ENCODE assay signal across 1 cellular context in the genomic region with DNA sequence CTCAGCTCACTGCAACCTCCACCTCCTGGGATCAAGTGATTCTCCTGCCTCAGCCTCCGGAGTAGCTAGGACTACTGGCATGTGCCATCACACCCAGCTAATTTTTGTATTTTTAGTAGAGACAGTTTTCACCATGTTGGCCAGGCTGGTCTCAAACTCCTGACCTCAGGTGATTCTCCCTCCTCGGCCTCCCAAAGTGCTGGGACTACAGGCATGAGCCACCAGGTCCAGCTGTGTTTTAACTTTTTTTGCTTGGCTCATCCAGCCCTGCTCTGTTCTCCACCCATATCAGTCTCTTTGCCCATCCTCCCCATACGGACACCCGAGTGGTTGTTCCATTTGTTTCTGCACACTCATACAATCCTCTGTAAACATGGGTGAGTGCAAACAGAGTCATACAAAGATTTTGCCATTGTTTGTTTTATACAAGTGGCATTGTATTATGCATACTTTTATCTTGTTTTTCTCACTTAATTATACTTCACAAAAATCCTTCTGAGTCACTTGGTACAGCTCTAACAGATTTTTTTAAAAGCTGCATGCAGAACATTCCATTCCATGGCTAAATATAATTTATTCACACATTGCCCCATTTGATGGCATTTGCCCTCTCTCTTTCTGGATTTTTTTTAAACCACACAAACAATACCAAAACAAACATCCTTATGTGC.
A peak's percentile ranks its signal among the peaks of the same experiment; 100 is the strongest.
TF ChIP-seq lines count a peak whose summit lies in the region.

No MANE protein-coding gene starts in this region.

TF ChIP-seq in HepG2, 621 proteins besides CTCF, POLR2A, EP300 and RAD21 (continued from another document and continues in another):
- TF ChIP-seq THYN1 (CRISPR knock-in tag; IDR thresholded peaks at IDR 0.05; ENCODE audit: borderline replicate concordance, low read depth) (0 out of 2 replicates have a peak, but pooled peaks have one; percentile 43), U2AF1 (optimal IDR thresholded peaks at IDR 0.05; ENCODE audit: low read depth, low read length) (no peak), MATR3 (CRISPR knock-in tag; IDR thresholded peaks at IDR 0.05) (no peak), FOXA3 (CRISPR knock-in tag; IDR thresholded peaks at IDR 0.05) (peak; percentile 87), NCOA5 (CRISPR knock-in tag; IDR thresholded peaks at IDR 0.05) (no peak), ZBTB49 (CRISPR knock-in tag; IDR thresholded peaks at IDR 0.05; ENCODE audit: borderline replicate concordance) (no peak), CAMTA2 (CRISPR knock-in tag; IDR thresholded peaks at IDR 0.05; ENCODE audit: borderline replicate concordance) (no peak), ZNF7 (CRISPR knock-in tag; IDR thresholded peaks at IDR 0.05) (0 out of 2 replicates have a peak, but pooled peaks have one; percentile 37), CCAR2 (optimal IDR thresholded peaks at IDR 0.05; ENCODE audit: low read depth, low read length) (no peak), POLR2G (IDR thresholded peaks at IDR 0.05; ENCODE audit: low read depth, low read length) (peak; percentile 42), SMARCE1 (IDR thresholded peaks at IDR 0.05; ENCODE audit: borderline replicate concordance) (no peak), MYPOP (CRISPR knock-in tag; IDR thresholded peaks at IDR 0.05) (peak; percentile 42; the same call in 1 of the 2 replicates), SALL2 (CRISPR knock-in tag; IDR thresholded peaks at IDR 0.05) (peak; percentile 59; the same call in 1 of the 2 replicates), HNF1A (IDR thresholded peaks at IDR 0.05; ENCODE audit: low read depth) (no peak), HNF1A (CRISPR knock-in tag; IDR thresholded peaks at IDR 0.05; ENCODE audit: borderline replicate concordance) (0 out of 2 replicates have a peak, but pooled peaks have one; percentile 21), NKX3-1 (CRISPR knock-in tag; IDR thresholded peaks at IDR 0.05) (peak; percentile 42; the same call in 1 of the 2 replicates), ZNF382 (CRISPR knock-in tag; IDR thresholded peaks at IDR 0.05; ENCODE audit: borderline replicate concordance) (no peak), ZNF678 (CRISPR knock-in tag; IDR thresholded peaks at IDR 0.05) (no peak), HOXD1 (CRISPR knock-in tag; IDR thresholded peaks at IDR 0.05) (no peak), ARNTL (CRISPR knock-in tag; IDR thresholded peaks at IDR 0.05) (no peak), ETV6 (CRISPR knock-in tag; conservative IDR thresholded peaks at IDR 0.05) (0 out of 2 replicates have a peak, but pooled peaks have one; percentile 62), ARNT2 (CRISPR knock-in tag; IDR thresholded peaks at IDR 0.05; ENCODE audit: low read depth) (0 out of 2 replicates have a peak, but pooled peaks have one; percentile 21), E2F2 (CRISPR knock-in tag; IDR thresholded peaks at IDR 0.05; ENCODE audit: borderline replicate concordance) (no peak), ZNF749 (CRISPR knock-in tag; IDR thresholded peaks at IDR 0.05; ENCODE audit: borderline replicate concordance) (no peak), ZNF784 (CRISPR knock-in tag; IDR thresholded peaks at IDR 0.05; ENCODE audit: borderline replicate concordance) (no peak), REL (CRISPR knock-in tag; conservative IDR thresholded peaks at IDR 0.05) (no peak), ZNF496 (CRISPR knock-in tag; IDR thresholded peaks at IDR 0.05; ENCODE audit: insufficient replicate concordance) (no peak), ZNF367 (CRISPR knock-in tag; IDR thresholded peaks at IDR 0.05; ENCODE audit: borderline replicate concordance) (no peak), DPF2 (CRISPR knock-in tag; IDR thresholded peaks at IDR 0.05; ENCODE audit: borderline replicate concordance, low read depth) (no peak), PHF21A (CRISPR knock-in tag; IDR thresholded peaks at IDR 0.05) (no peak), ZNF136 (CRISPR knock-in tag; IDR thresholded peaks at IDR 0.05; ENCODE audit: low read depth) (no peak), NFE2 (CRISPR knock-in tag; IDR thresholded peaks at IDR 0.05) (no peak), ZNF879 (CRISPR knock-in tag; IDR thresholded peaks at IDR 0.05) (no peak), XBP1 (CRISPR knock-in tag; IDR thresholded peaks at IDR 0.05) (no peak), ZNF282 (IDR thresholded peaks at IDR 0.05; ENCODE audit: partially characterized antibody) (no peak), ZNF772 (CRISPR knock-in tag; IDR thresholded peaks at IDR 0.05) (peak; percentile 40; the same call in 1 of the 2 replicates), SRY (CRISPR knock-in tag; IDR thresholded peaks at IDR 0.05) (no peak), ZNF180 (CRISPR knock-in tag; IDR thresholded peaks at IDR 0.05; ENCODE audit: borderline replicate concordance, low read depth) (no peak), HHEX (CRISPR knock-in tag; IDR thresholded peaks at IDR 0.05) (0 out of 2 replicates have a peak, but pooled peaks have one; percentile 43), ZNF629 (CRISPR knock-in tag; conservative IDR thresholded peaks at IDR 0.05) (0 out of 2 replicates have a peak, but pooled peaks have one; percentile 3), ZNF598 (CRISPR knock-in tag; IDR thresholded peaks at IDR 0.05; ENCODE audit: borderline replicate concordance) (no peak), NR2F6 (IDR thresholded peaks at IDR 0.05) (no peak), NR2F6 (CRISPR knock-in tag; IDR thresholded peaks at IDR 0.05) (no peak), ZNF713 (CRISPR knock-in tag; IDR thresholded peaks at IDR 0.05) (no peak), RARA (CRISPR knock-in tag; IDR thresholded peaks at IDR 0.05) (no peak), SIN3B (IDR thresholded peaks at IDR 0.05; ENCODE audit: low read length) (no peak), SP4 (CRISPR knock-in tag; IDR thresholded peaks at IDR 0.05) (0 out of 2 replicates have a peak, but pooled peaks have one; percentile 53), PPARG (CRISPR knock-in tag; conservative IDR thresholded peaks at IDR 0.05) (no peak), SP5 (CRISPR knock-in tag; IDR thresholded peaks at IDR 0.05; ENCODE audit: borderline replicate concordance, low read depth) (no peak), PRPF4 (IDR thresholded peaks at IDR 0.05; ENCODE audit: low read depth, low read length, poor library complexity, severe bottlenecking) (no peak), NCOA2 (CRISPR knock-in tag; IDR thresholded peaks at IDR 0.05) (peak; percentile 40; the same call in 1 of the 2 replicates), ZNF326 (CRISPR knock-in tag; IDR thresholded peaks at IDR 0.05; ENCODE audit: borderline replicate concordance) (no peak), IRF2 (CRISPR knock-in tag; IDR thresholded peaks at IDR 0.05) (peak; percentile 13; the same call in 1 of the 2 replicates)
- TF ChIP-seq, protein P1, sequence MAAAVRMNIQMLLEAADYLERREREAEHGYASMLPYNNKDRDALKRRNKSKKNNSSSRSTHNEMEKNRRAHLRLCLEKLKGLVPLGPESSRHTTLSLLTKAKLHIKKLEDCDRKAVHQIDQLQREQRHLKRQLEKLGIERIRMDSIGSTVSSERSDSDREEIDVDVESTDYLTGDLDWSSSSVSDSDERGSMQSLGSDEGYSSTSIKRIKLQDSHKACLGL (CRISPR knock-in tag; IDR thresholded peaks at IDR 0.05) = no peak
- TF ChIP-seq, protein P2, sequence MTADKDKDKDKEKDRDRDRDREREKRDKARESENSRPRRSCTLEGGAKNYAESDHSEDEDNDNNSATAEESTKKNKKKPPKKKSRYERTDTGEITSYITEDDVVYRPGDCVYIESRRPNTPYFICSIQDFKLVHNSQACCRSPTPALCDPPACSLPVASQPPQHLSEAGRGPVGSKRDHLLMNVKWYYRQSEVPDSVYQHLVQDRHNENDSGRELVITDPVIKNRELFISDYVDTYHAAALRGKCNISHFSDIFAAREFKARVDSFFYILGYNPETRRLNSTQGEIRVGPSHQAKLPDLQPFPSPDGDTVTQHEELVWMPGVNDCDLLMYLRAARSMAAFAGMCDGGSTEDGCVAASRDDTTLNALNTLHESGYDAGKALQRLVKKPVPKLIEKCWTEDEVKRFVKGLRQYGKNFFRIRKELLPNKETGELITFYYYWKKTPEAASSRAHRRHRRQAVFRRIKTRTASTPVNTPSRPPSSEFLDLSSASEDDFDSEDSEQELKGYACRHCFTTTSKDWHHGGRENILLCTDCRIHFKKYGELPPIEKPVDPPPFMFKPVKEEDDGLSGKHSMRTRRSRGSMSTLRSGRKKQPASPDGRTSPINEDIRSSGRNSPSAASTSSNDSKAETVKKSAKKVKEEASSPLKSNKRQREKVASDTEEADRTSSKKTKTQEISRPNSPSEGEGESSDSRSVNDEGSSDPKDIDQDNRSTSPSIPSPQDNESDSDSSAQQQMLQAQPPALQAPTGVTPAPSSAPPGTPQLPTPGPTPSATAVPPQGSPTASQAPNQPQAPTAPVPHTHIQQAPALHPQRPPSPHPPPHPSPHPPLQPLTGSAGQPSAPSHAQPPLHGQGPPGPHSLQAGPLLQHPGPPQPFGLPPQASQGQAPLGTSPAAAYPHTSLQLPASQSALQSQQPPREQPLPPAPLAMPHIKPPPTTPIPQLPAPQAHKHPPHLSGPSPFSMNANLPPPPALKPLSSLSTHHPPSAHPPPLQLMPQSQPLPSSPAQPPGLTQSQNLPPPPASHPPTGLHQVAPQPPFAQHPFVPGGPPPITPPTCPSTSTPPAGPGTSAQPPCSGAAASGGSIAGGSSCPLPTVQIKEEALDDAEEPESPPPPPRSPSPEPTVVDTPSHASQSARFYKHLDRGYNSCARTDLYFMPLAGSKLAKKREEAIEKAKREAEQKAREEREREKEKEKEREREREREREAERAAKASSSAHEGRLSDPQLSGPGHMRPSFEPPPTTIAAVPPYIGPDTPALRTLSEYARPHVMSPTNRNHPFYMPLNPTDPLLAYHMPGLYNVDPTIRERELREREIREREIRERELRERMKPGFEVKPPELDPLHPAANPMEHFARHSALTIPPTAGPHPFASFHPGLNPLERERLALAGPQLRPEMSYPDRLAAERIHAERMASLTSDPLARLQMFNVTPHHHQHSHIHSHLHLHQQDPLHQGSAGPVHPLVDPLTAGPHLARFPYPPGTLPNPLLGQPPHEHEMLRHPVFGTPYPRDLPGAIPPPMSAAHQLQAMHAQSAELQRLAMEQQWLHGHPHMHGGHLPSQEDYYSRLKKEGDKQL (CRISPR knock-in tag; IDR thresholded peaks at IDR 0.05; ENCODE audit: low read depth) = no peak; the same call in 1 of the 2 replicates
